ENCODE assay signal across 16 cellular contexts in genomic region chr7:134857958-134858357, GRCh38.
"Had no signal": no experiment of that assay in that cellular context is flagged by ENCODE, and none has a peak within 500 bp of the region (broad histone marks: within the 10 kb centered on the region; RNA-seq: fewer than 3 reads in every experiment).

No MANE protein-coding gene starts in this region.

- H3K27ac ChIP-seq: neutrophil, suprapubic skin had no signal

- H3K36me3 ChIP-seq: neutrophil, suprapubic skin had no signal

- H3K9me3 ChIP-seq: neutrophil, suprapubic skin had no signal

- H3K4me3 ChIP-seq: suprapubic skin had no signal

- H3K27me3 ChIP-seq: neutrophil, suprapubic skin had no signal

- DNase-seq: activated CD4-positive, alpha-beta T cell treated with anti-CD3 and anti-CD28 coated beads, Interleukin-2, amount 10 ng/mL, durations not matched to agents 24 days and 14 days; activated CD8-positive, alpha-beta T cell treated with anti-CD3 and anti-CD28 coated beads for 36 hours; activated effector memory CD4-positive, alpha-beta T cell treated with Interleukin-2 at 50 U/mL for 16 hours; activated naive CD4-positive, alpha-beta T cell treated with anti-CD3 and anti-CD28 coated beads, Interleukin-2, amount 10 ng/mL, durations not matched to agents 7 days and 5 days; activated T-cell treated with anti-CD3 and anti-CD28 coated beads, Interleukin-2, amount 50 U/mL, for 4 hours; dermis blood vessel endothelial cell; effector memory CD4-positive, alpha-beta T cell; foreskin fibroblast; hypothalamus; islet precursor cell; natural killer cell; retina; stimulated activated CD4-positive, alpha-beta T cell treated with anti-CD3 and anti-CD28 coated beads, Interleukin-2, amount 100 ng/mL, for 24 hours; T1000 had no signal

- ATAC-seq: activated CD8-positive, alpha-beta T cell treated with anti-CD3 and anti-CD28 coated beads for 36 hours; activated T-cell treated with anti-CD3 and anti-CD28 coated beads, Interleukin-2, amount 50 U/mL, for 4 hours; natural killer cell had no signal
